ENCODE assay signal across 1 cellular context in the genomic region with DNA sequence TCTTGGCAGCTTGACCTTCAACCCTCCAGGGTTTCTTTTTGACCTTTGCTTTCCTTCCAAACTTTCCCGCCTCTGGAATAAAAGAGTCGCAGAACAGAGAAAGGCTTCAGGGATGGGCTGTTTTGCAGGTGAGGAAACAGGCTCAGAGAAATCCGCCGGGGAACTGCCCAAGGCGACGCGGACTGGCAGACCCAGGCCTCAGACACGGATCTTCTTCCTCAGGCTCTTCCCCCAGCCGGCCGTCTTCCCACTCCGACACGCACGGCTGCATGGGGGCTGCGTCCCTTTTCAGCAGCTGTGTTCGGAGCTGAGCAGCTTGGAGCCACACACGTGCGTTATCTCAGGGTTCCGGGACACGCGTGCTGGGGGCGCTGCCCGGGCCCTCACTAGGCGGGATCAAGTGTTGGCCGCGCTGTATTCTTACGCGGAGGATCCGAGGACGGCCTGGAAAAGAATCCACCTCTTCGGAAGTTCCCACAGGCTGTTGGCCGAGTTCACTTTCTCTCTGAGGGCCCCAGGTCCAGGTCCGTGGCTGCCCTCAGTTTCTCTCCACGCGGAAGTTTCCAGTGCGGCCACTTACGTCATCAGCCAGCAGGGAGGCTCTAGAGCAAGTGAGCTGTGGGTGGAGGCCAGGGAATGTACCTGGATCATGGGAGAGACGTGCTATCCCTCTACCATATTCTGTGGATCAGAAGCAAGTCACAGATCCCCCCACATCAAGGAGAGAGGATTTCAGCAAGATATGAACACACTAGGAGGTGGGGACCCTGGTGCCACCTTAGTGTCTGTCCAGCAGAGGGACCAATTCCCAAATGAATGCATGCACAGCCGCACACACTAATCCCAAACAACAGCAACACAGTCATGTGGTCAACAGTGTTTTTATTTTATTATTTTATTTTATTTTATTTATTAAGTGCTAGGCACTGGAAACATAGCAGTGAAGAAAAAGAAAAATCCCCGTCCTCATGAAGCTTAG.
TF ChIP-seq lines count a peak whose summit lies in the region.

No MANE protein-coding gene starts in this region.

TF ChIP-seq in HCT116, 20 proteins besides CTCF, POLR2A, EP300 and RAD21 (continued from another document):
- TF ChIP-seq, protein P1, sequence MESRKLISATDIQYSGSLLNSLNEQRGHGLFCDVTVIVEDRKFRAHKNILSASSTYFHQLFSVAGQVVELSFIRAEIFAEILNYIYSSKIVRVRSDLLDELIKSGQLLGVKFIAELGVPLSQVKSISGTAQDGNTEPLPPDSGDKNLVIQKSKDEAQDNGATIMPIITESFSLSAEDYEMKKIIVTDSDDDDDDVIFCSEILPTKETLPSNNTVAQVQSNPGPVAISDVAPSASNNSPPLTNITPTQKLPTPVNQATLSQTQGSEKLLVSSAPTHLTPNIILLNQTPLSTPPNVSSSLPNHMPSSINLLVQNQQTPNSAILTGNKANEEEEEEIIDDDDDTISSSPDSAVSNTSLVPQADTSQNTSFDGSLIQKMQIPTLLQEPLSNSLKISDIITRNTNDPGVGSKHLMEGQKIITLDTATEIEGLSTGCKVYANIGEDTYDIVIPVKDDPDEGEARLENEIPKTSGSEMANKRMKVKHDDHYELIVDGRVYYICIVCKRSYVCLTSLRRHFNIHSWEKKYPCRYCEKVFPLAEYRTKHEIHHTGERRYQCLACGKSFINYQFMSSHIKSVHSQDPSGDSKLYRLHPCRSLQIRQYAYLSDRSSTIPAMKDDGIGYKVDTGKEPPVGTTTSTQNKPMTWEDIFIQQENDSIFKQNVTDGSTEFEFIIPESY (IDR thresholded peaks at IDR 0.05; ENCODE audit: extremely low read depth, insufficient replicate concordance, low read length) = no peak
- no peak for TF ChIP-seq CEBPB (IDR thresholded peaks at IDR 0.05; ENCODE audit: low read depth)
- no peak for TF ChIP-seq EZH2 (IDR thresholded peaks at IDR 0.05)
- TF ChIP-seq SP1 (IDR thresholded peaks at IDR 0.05; ENCODE audit: low read depth) = no peak
